Comparison of ENCODE assay signal across 8 cellular contexts in genomic region chr4:54961357-54961975, GRCh38.
DNase-seq lines count a peak whose midpoint lies in the region; ATAC-seq and TF ChIP-seq lines count a peak whose summit lies in the region.

No MANE protein-coding gene starts in this region.

- H3K4me2 ChIP-seq in KMS-11: no peak overlapping the region

- no peaks in the 10 kb centered on the region for H3K9me3 ChIP-seq in gastrocnemius medialis

- TF ChIP-seq CTCF in KMS-11 (conservative IDR thresholded peaks at IDR 0.05; ENCODE audit: low read depth, low read length) (peak; percentile 72), gastrocnemius medialis (IDR thresholded peaks at IDR 0.05 in 4 of 5, conservative IDR thresholded peaks at IDR 0.05 in 1 of 5) (peak in 3 of 5 experiments; percentile 9 to 38 (median 36))

- no peak overlapping the region for H3K4me3 Mint-ChIP-seq in activated CD4-positive, alpha-beta T cell treated with anti-CD3 and anti-CD28 coated beads for 36 hours

- no peak overlapping the region for H2AFZ ChIP-seq in KMS-11 (ENCODE audit: low read depth)

- H3K79me2 ChIP-seq in KMS-11 (ENCODE audit: insufficient read depth, low read depth): no peaks in the 10 kb centered on the region

- H3K9ac ChIP-seq in KMS-11: no peak overlapping the region

- H3K27ac ChIP-seq in KMS-11 (no peak overlapping the region), gastrocnemius medialis (no peak overlapping the region)

- intact Hi-C loops in activated CD4-positive, alpha-beta T cell treated with anti-CD3 and anti-CD28 coated beads for 36 hours (cut with DNase I, micrococcal nuclease): loop anchor here in 1 of 2 experiments (1.0 to 10.0 kb wide), 3 partner anchors 278 to 639 kb away; no protein-coding TSS in a partner anchor
- intact Hi-C loops in gastrocnemius medialis (cut with DNase I; ENCODE audit: low total_unique reads): no loop called here

- peak; percentile 44 for ATAC-seq in activated CD4-positive, alpha-beta T cell treated with anti-CD3 and anti-CD28 coated beads for 36 hours
- ATAC-seq in gastrocnemius medialis (no peak), GM21576 (IDR thresholded peaks at IDR 0.05; ENCODE audit: unreplicated experiment) (no peak)

- no peaks in the 10 kb centered on the region for H3K9me3 Mint-ChIP-seq in activated CD4-positive, alpha-beta T cell treated with anti-CD3 and anti-CD28 coated beads for 36 hours (ENCODE audit: low read depth)

- in situ Hi-C loops in gastrocnemius medialis (cut with MboI; ENCODE audit: low sequenced_read_pairs in 4 of 4): loop anchor here in 1 of 4 donors (10.0 kb wide), 1 partner anchor 647 kb away; no protein-coding TSS in a partner anchor

- H3K4me1 Mint-ChIP-seq in activated CD4-positive, alpha-beta T cell treated with anti-CD3 and anti-CD28 coated beads for 36 hours: peaks cover 14% of the 10 kb centered on the region

- H3K4me1 ChIP-seq in KMS-11 (ENCODE audit: low read depth, poor library complexity, severe bottlenecking): no peaks in the 10 kb centered on the region
- H3K4me1 ChIP-seq in gastrocnemius medialis: no peaks in the 10 kb centered on the region

- no peak for TF ChIP-seq POLR2A in gastrocnemius medialis (IDR thresholded peaks at IDR 0.05)

- POLR2A ChIA-PET in activated CD4-positive, alpha-beta T cell treated with anti-CD3 and anti-CD28 coated beads for 36 hours (lab: Charles Lee): no interaction called here

- H3K36me3 ChIP-seq in KMS-11 (ENCODE audit: insufficient read depth): no peaks in the 10 kb centered on the region
- no peaks in the 10 kb centered on the region for H3K36me3 ChIP-seq in gastrocnemius medialis

- no peaks in the 10 kb centered on the region for H3K27me3 Mint-ChIP-seq in activated CD4-positive, alpha-beta T cell treated with anti-CD3 and anti-CD28 coated beads for 36 hours

- H3K27me3 ChIP-seq in KMS-11 (ENCODE audit: insufficient read depth, low read depth) (no peaks in the 10 kb centered on the region), gastrocnemius medialis (no peaks in the 10 kb centered on the region)

- H3K36me3 Mint-ChIP-seq in activated CD4-positive, alpha-beta T cell treated with anti-CD3 and anti-CD28 coated beads for 36 hours (ENCODE audit: low read depth): no peaks in the 10 kb centered on the region

- no peak for DNase-seq in activated CD4-positive, alpha-beta T cell treated with anti-CD3 and anti-CD28 coated beads for 36 hours
- DNase-seq in activated CD4-positive, alpha-beta T cell treated with anti-CD3 and anti-CD28 coated beads, Interleukin-2, amount 50 U/mL, for 4 hours: no peak
- peak; percentile 38 for DNase-seq in SKM-1 treated with dmso at 0.1 percent for 144 hours (lab: John Stamatoyannopoulos, UW; ENCODE audit: unreplicated experiment)
- peak; percentile 21 for DNase-seq in fibroblast of the conjunctiva (ENCODE audit: low read depth)
- DNase-seq in gastrocnemius medialis: no peak
- DNase-seq in cerebellar nuclear complex (lab: John Stamatoyannopoulos, UW): no peak

- no peaks in the 10 kb centered on the region for H4K20me1 ChIP-seq in KMS-11 (ENCODE audit: insufficient read depth)

- CTCF ChIA-PET in activated CD4-positive, alpha-beta T cell treated with anti-CD3 and anti-CD28 coated beads for 36 hours (lab: Charles Lee): interaction anchor here (0.7 to 2.7 kb wide), 6 partner anchors 8 to 1543 kb away, joined by 3 to 16 read pairs (median 4); no protein-coding TSS in a partner anchor

- no peak overlapping the region for H3K27ac Mint-ChIP-seq in activated CD4-positive, alpha-beta T cell treated with anti-CD3 and anti-CD28 coated beads for 36 hours

- H3K4me3 ChIP-seq in KMS-11 (IDR thresholded peaks at IDR 0.05; ENCODE audit: insufficient read depth, low read depth, low read length): no peak overlapping the region
- H3K4me3 ChIP-seq in gastrocnemius medialis: no peak overlapping the region

Comparison
In these comparisons a context has a peak if more than half of its experiments do, and no peak if none do; other contexts are left out.
1. DNase-seq: peak in SKM-1 treated with dmso at 0.1 percent for 144 hours (single experiment) and fibroblast of the conjunctiva (single experiment); none in activated CD4-positive, alpha-beta T cell treated with anti-CD3 and anti-CD28 coated beads for 36 hours (single experiment), activated CD4-positive, alpha-beta T cell treated with anti-CD3 and anti-CD28 coated beads, Interleukin-2, amount 50 U/mL, for 4 hours (0 of 2), gastrocnemius medialis (0 of 2) and cerebellar nuclear complex (0 of 2).